1 cellular context compared by ENCODE assay signal in the genomic region with DNA sequence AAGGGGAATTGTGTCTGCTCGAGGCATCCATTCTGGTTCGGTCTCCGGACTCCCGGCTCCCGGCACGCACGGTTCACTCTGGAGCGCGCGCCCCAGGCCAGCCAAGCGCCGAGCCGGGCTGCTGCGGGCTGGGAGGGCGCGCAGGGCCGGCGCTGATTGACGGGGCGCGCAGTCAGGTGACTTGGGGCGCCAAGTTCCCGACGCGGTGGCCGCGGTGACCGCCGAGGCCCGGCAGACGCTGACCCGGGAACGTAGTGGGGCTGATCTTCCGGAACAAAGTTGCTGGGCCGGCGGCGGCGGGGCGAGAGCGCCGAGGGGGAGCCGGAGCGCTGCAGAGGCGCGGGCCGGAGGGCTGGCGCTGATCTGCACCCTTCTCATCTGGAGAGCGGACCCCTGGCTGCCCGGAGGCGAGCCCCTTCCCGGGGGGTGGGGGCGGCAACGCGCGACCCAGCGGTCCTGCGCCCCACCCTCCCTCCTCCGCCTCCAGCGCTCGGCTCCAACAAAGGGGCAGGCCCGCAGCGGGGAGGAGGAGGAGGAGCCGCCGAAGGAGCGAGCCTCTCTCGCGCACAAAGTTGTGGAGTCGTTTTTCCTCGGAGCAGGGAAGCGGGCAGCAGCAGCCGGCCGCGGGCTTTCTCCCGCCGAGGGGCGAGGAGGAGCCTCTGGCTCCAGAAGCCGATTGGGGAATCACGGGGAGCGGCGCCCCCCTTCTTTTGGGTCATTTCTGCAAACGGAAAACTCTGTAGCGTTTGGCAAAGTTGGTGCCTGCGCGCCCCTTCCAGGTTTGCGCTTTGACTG.
A peak's percentile ranks its signal among the peaks of the same experiment; 100 is the strongest.
TF ChIP-seq lines count a peak whose summit lies in the region.

Gene UTRN, plus strand, starts transcription at position 583 of the 795 bp plus-strand sequence. CDS start 6,494 bp downstream, outside the sequence.

TF ChIP-seq in HepG2, 621 proteins besides CTCF, POLR2A, EP300 and RAD21 (continued from another document):
- TF ChIP-seq, protein P1, sequence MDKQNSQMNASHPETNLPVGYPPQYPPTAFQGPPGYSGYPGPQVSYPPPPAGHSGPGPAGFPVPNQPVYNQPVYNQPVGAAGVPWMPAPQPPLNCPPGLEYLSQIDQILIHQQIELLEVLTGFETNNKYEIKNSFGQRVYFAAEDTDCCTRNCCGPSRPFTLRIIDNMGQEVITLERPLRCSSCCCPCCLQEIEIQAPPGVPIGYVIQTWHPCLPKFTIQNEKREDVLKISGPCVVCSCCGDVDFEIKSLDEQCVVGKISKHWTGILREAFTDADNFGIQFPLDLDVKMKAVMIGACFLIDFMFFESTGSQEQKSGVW (CRISPR knock-in tag; IDR thresholded peaks at IDR 0.05; ENCODE audit: borderline replicate concordance), result no peak; the same call in 1 of the 2 replicates
- TF ChIP-seq XBP1 (CRISPR knock-in tag; IDR thresholded peaks at IDR 0.05), result no peak
- peak; percentile 86 for TF ChIP-seq PHF8 (CRISPR knock-in tag; IDR thresholded peaks at IDR 0.05)
- TF ChIP-seq ZNF121 (CRISPR knock-in tag; IDR thresholded peaks at IDR 0.05), result peak; percentile 55; the same call in 1 of the 2 replicates
- TF ChIP-seq MAFK (conservative IDR thresholded peaks at IDR 0.05 in 1 of 2, IDR thresholded peaks at IDR 0.05 in 1 of 2; ENCODE audit: low read length in 2 of 2), result no peak
- peak; percentile 93 for TF ChIP-seq IRX3 (CRISPR knock-in tag; IDR thresholded peaks at IDR 0.05; ENCODE audit: borderline replicate concordance, low read depth)
- TF ChIP-seq ZNF703 (CRISPR knock-in tag; IDR thresholded peaks at IDR 0.05; ENCODE audit: borderline replicate concordance), result peak; percentile 58; the same call in 1 of the 2 replicates
- TF ChIP-seq, protein P2, sequence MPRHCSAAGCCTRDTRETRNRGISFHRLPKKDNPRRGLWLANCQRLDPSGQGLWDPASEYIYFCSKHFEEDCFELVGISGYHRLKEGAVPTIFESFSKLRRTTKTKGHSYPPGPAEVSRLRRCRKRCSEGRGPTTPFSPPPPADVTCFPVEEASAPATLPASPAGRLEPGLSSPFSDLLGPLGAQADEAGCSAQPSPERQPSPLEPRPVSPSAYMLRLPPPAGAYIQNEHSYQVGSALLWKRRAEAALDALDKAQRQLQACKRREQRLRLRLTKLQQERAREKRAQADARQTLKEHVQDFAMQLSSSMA (CRISPR knock-in tag; IDR thresholded peaks at IDR 0.05), result no peak
- no peak; the same call in 1 of the 2 replicates for TF ChIP-seq ZSCAN20 (CRISPR knock-in tag; IDR thresholded peaks at IDR 0.05; ENCODE audit: borderline replicate concordance)
- 0 out of 2 replicates have a peak, but pooled peaks have one; percentile 85 for TF ChIP-seq MYNN (CRISPR knock-in tag; IDR thresholded peaks at IDR 0.05; ENCODE audit: low read depth)
- TF ChIP-seq, protein P3, sequence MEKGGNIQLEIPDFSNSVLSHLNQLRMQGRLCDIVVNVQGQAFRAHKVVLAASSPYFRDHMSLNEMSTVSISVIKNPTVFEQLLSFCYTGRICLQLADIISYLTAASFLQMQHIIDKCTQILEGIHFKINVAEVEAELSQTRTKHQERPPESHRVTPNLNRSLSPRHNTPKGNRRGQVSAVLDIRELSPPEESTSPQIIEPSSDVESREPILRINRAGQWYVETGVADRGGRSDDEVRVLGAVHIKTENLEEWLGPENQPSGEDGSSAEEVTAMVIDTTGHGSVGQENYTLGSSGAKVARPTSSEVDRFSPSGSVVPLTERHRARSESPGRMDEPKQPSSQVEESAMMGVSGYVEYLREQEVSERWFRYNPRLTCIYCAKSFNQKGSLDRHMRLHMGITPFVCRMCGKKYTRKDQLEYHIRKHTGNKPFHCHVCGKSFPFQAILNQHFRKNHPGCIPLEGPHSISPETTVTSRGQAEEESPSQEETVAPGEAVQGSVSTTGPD (CRISPR knock-in tag; IDR thresholded peaks at IDR 0.05), result no peak
- no peak; the same call in 1 of the 2 replicates for TF ChIP-seq RFX5 (IDR thresholded peaks at IDR 0.05; ENCODE audit: low read depth, low read length)
- TF ChIP-seq KDM1A (CRISPR knock-in tag; IDR thresholded peaks at IDR 0.05), result 0 out of 2 replicates have a peak, but pooled peaks have one; percentile 5
- TF ChIP-seq TCF12 (IDR thresholded peaks at IDR 0.05), result no peak
- peak; percentile 58; the same call in 1 of the 2 replicates for TF ChIP-seq TCF12 (CRISPR knock-in tag; IDR thresholded peaks at IDR 0.05)
- TF ChIP-seq JUND (CRISPR knock-in tag; IDR thresholded peaks at IDR 0.05), result peak; percentile 21
- peak; percentile 86 for TF ChIP-seq KDM4B (CRISPR knock-in tag; IDR thresholded peaks at IDR 0.05)
- no peak for TF ChIP-seq SETDB1 (CRISPR knock-in tag; IDR thresholded peaks at IDR 0.05; ENCODE audit: borderline replicate concordance)
- TF ChIP-seq, protein P4, sequence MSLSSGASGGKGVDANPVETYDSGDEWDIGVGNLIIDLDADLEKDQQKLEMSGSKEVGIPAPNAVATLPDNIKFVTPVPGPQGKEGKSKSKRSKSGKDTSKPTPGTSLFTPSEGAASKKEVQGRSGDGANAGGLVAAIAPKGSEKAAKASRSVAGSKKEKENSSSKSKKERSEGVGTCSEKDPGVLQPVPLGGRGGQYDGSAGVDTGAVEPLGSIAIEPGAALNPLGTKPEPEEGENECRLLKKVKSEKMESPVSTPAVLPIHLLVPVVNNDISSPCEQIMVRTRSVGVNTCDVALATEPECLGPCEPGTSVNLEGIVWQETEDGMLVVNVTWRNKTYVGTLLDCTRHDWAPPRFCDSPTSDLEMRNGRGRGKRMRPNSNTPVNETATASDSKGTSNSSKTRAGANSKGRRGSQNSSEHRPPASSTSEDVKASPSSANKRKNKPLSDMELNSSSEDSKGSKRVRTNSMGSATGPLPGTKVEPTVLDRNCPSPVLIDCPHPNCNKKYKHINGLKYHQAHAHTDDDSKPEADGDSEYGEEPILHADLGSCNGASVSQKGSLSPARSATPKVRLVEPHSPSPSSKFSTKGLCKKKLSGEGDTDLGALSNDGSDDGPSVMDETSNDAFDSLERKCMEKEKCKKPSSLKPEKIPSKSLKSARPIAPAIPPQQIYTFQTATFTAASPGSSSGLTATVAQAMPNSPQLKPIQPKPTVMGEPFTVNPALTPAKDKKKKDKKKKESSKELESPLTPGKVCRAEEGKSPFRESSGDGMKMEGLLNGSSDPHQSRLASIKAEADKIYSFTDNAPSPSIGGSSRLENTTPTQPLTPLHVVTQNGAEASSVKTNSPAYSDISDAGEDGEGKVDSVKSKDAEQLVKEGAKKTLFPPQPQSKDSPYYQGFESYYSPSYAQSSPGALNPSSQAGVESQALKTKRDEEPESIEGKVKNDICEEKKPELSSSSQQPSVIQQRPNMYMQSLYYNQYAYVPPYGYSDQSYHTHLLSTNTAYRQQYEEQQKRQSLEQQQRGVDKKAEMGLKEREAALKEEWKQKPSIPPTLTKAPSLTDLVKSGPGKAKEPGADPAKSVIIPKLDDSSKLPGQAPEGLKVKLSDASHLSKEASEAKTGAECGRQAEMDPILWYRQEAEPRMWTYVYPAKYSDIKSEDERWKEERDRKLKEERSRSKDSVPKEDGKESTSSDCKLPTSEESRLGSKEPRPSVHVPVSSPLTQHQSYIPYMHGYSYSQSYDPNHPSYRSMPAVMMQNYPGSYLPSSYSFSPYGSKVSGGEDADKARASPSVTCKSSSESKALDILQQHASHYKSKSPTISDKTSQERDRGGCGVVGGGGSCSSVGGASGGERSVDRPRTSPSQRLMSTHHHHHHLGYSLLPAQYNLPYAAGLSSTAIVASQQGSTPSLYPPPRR (CRISPR knock-in tag; IDR thresholded peaks at IDR 0.05; ENCODE audit: borderline replicate concordance), result peak; percentile 68; the same call in 1 of the 2 replicates
- TF ChIP-seq PRMT3 (CRISPR knock-in tag; IDR thresholded peaks at IDR 0.05; ENCODE audit: borderline replicate concordance, low read depth), result peak; percentile 73
- 0 out of 2 replicates have a peak, but pooled peaks have one; percentile 29 for TF ChIP-seq ZNF652 (CRISPR knock-in tag; IDR thresholded peaks at IDR 0.05; ENCODE audit: borderline replicate concordance, low read depth)
- no peak for TF ChIP-seq ZNF180 (CRISPR knock-in tag; IDR thresholded peaks at IDR 0.05; ENCODE audit: borderline replicate concordance, low read depth)
- TF ChIP-seq, protein P5, sequence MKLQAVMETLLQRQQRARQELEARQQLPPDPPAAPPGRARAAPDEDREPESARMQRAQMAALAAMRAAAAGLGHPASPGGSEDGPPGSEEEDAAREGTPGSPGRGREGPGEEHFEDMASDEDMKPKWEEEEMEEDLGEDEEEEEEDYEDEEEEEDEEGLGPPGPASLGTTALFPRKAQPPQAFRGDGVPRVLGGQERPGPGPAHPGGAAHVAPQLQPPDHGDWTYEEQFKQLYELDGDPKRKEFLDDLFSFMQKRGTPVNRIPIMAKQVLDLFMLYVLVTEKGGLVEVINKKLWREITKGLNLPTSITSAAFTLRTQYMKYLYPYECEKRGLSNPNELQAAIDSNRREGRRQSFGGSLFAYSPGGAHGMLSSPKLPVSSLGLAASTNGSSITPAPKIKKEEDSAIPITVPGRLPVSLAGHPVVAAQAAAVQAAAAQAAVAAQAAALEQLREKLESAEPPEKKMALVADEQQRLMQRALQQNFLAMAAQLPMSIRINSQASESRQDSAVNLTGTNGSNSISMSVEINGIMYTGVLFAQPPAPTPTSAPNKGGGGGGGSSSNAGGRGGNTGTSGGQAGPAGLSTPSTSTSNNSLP (IDR thresholded peaks at IDR 0.05; ENCODE audit: low read depth, low read length), result no peak
- TF ChIP-seq, protein P6, sequence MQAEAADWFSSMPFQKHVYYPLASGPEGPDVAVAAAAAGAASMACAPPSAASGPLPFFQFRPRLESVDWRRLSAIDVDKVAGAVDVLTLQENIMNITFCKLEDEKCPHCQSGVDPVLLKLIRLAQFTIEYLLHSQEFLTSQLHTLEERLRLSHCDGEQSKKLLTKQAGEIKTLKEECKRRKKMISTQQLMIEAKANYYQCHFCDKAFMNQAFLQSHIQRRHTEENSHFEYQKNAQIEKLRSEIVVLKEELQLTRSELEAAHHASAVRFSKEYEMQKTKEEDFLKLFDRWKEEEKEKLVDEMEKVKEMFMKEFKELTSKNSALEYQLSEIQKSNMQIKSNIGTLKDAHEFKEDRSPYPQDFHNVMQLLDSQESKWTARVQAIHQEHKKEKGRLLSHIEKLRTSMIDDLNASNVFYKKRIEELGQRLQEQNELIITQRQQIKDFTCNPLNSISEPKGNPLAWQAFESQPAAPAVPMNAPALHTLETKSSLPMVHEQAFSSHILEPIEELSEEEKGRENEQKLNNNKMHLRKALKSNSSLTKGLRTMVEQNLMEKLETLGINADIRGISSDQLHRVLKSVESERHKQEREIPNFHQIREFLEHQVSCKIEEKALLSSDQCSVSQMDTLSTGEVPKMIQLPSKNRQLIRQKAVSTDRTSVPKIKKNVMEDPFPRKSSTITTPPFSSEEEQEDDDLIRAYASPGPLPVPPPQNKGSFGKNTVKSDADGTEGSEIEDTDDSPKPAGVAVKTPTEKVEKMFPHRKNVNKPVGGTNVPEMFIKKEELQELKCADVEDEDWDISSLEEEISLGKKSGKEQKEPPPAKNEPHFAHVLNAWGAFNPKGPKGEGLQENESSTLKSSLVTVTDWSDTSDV (CRISPR knock-in tag; IDR thresholded peaks at IDR 0.05), result 0 out of 2 replicates have a peak, but pooled peaks have one; percentile 66
- peak; percentile 82 for TF ChIP-seq MED13 (CRISPR knock-in tag; IDR thresholded peaks at IDR 0.05)
- no peak for TF ChIP-seq ZNF432 (CRISPR knock-in tag; IDR thresholded peaks at IDR 0.05; ENCODE audit: borderline replicate concordance)
- TF ChIP-seq GATAD2A (CRISPR knock-in tag; IDR thresholded peaks at IDR 0.05), result peak; percentile 10; the same call in 1 of the 2 replicates
- no peak for TF ChIP-seq NR3C1 (CRISPR knock-in tag; IDR thresholded peaks at IDR 0.05)
- peak; percentile 76; the same call in 1 of the 2 replicates for TF ChIP-seq MAF1 (CRISPR knock-in tag; IDR thresholded peaks at IDR 0.05; ENCODE audit: borderline replicate concordance)
- peak; percentile 90 for TF ChIP-seq HOXA3 (CRISPR knock-in tag; IDR thresholded peaks at IDR 0.05)
- TF ChIP-seq SMARCC2 (IDR thresholded peaks at IDR 0.05), result no peak
- TF ChIP-seq GTF2F1 (IDR thresholded peaks at IDR 0.05; ENCODE audit: low read length), result no peak
- TF ChIP-seq, protein P7, sequence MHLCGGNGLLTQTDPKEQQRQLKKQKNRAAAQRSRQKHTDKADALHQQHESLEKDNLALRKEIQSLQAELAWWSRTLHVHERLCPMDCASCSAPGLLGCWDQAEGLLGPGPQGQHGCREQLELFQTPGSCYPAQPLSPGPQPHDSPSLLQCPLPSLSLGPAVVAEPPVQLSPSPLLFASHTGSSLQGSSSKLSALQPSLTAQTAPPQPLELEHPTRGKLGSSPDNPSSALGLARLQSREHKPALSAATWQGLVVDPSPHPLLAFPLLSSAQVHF (CRISPR knock-in tag; IDR thresholded peaks at IDR 0.05), result peak; percentile 93
- peak; percentile 99 for TF ChIP-seq EED (CRISPR knock-in tag; IDR thresholded peaks at IDR 0.05)
- 0 out of 2 replicates have a peak, but pooled peaks have one; percentile 12 for TF ChIP-seq CREM (IDR thresholded peaks at IDR 0.05)
- TF ChIP-seq CREM (CRISPR knock-in tag; IDR thresholded peaks at IDR 0.05), result no peak
- TF ChIP-seq SSRP1 (CRISPR knock-in tag; IDR thresholded peaks at IDR 0.05), result no peak
- peak; percentile 88 for TF ChIP-seq ZBTB14 (CRISPR knock-in tag; IDR thresholded peaks at IDR 0.05)
- TF ChIP-seq SIX4 (CRISPR knock-in tag; IDR thresholded peaks at IDR 0.05), result no peak
